ENCODE assay signal across 8 cellular contexts in genomic region chr6:122790740-122791679, GRCh38. TPM values are rescaled to one million over a fixed set of nuclear protein-coding genes. Genes with fewer than 3 reads are reported as not detected.
A peak's percentile ranks its signal among the peaks of the same experiment; 100 is the strongest.
DNase-seq lines count a peak whose midpoint lies in the region; ATAC-seq and TF ChIP-seq lines count a peak whose summit lies in the region.

No MANE protein-coding gene starts in this region.

- H3K4me3 ChIP-seq in SK-N-SH (ENCODE audit: low read depth in 2 of 2, low read length in 1 of 2) (no peak overlapping the region), adipocyte (ENCODE audit: low read length) (peak overlapping the region; percentile 97)

- H3K27ac ChIP-seq in SK-N-SH (ENCODE audit: low read depth in 2 of 2, low read length in 1 of 2) (no peak overlapping the region), substantia nigra (ENCODE audit: low read depth, low read length, poor library complexity, severe bottlenecking) (peak overlapping the region; percentile 87)

- H3K4me1 ChIP-seq in SK-N-SH (ENCODE audit: control insufficient read depth in 1 of 2, insufficient read depth in 2 of 2, low read depth in 1 of 2, low read length in 1 of 2), result peaks cover 0 to 9% of the 10 kb centered on the region in 2 experiments; a peak in 1 of 4 replicates
- peaks cover 43% of the 10 kb centered on the region for H3K4me1 ChIP-seq in adipocyte (ENCODE audit: control insufficient read depth, insufficient read depth, low read length)

- intact Hi-C loops in left colon (cut with DNase I, micrococcal nuclease), result no loop called here

- no peak for TF ChIP-seq EP300 in SK-N-SH (IDR thresholded peaks at IDR 0.05; ENCODE audit: borderline replicate concordance in 1 of 2, low read depth in 1 of 2, low read length in 1 of 2)

- WGBS in SK-N-SH (ENCODE audit: low lambda C conversion rate), result 71% methylated on average over 10 of the region's 10 CpGs

- H3K9me3 ChIP-seq in SK-N-SH (no peaks in the 10 kb centered on the region), adipocyte (ENCODE audit: control insufficient read depth, low read length) (no peaks in the 10 kb centered on the region)

- ATAC-seq in SK-N-SH treated with all-trans-retinoic acid at 6 μM for 48 hours (no peak), left colon (peak; percentile 47), GM18861 (IDR thresholded peaks at IDR 0.05; ENCODE audit: unreplicated experiment) (no peak), HG03469 (IDR thresholded peaks at IDR 0.05; ENCODE audit: unreplicated experiment) (no peak)

- no peaks in the 10 kb centered on the region for H3K79me2 ChIP-seq in SK-N-SH (ENCODE audit: insufficient read depth)

- no peak for TF ChIP-seq RAD21 in SK-N-SH (IDR thresholded peaks at IDR 0.05; ENCODE audit: low read length)

- H3F3A ChIP-seq in SK-N-SH (replicated peaks; ENCODE audit: insufficient read depth), result no peaks in the 10 kb centered on the region

- TF ChIP-seq CTCF in SK-N-SH (IDR thresholded peaks at IDR 0.05), result no peak

- POLR2A ChIA-PET in SK-N-SH (lab: Yijun Ruan, JAX), result no interaction called here

- DNase-seq in SK-N-SH, result no peak
- peak; percentile 20 for DNase-seq in adipocyte (ENCODE audit: low read depth)
- DNase-seq in left colon, result no peak
- no peak for DNase-seq in substantia nigra (lab: John Stamatoyannopoulos, UW)
- no peak for DNase-seq in AG08395 (ENCODE audit: low spot score)

- CTCF ChIA-PET in SK-N-SH (lab: Yijun Ruan, JAX), result interaction anchor here (1.2 to 2.5 kb wide), 2 partner anchors 48 to 64 kb away, joined by 3 to 12 read pairs; no protein-coding TSS in a partner anchor

- H4K20me1 ChIP-seq in SK-N-SH (ENCODE audit: insufficient read depth), result no peaks in the 10 kb centered on the region

- H3K9me2 ChIP-seq in SK-N-SH, result no peaks in the 10 kb centered on the region

- H3K27me3 ChIP-seq in SK-N-SH (ENCODE audit: insufficient read depth) (peaks cover 16% of the 10 kb centered on the region), adipocyte (replicated peaks; ENCODE audit: control insufficient read depth, insufficient read depth, low read length) (no peaks in the 10 kb centered on the region)

- H2AFZ ChIP-seq in SK-N-SH (ENCODE audit: low read depth), result no peak overlapping the region

- no peak overlapping the region for H3K9ac ChIP-seq in SK-N-SH
- H3K9ac ChIP-seq in adipocyte (ENCODE audit: low read length), result peak overlapping the region; percentile 97

- peak overlapping the region; percentile 87 for H3K4me2 ChIP-seq in SK-N-SH

- H3K36me3 ChIP-seq in SK-N-SH (replicated peaks in 1 of 2; ENCODE audit: control insufficient read depth in 1 of 2, insufficient read depth in 2 of 2, low read length in 1 of 2) (no peaks in the 10 kb centered on the region), adipocyte (ENCODE audit: control insufficient read depth, insufficient read depth, low read length, severe bottlenecking) (no peaks in the 10 kb centered on the region)

TF ChIP-seq in SK-N-SH, 30 proteins besides CTCF, POLR2A, EP300 and RAD21 (continues in another document):
- no peak for TF ChIP-seq SMC3 (IDR thresholded peaks at IDR 0.05; ENCODE audit: low read depth, low read length)
- TF ChIP-seq, protein P1, sequence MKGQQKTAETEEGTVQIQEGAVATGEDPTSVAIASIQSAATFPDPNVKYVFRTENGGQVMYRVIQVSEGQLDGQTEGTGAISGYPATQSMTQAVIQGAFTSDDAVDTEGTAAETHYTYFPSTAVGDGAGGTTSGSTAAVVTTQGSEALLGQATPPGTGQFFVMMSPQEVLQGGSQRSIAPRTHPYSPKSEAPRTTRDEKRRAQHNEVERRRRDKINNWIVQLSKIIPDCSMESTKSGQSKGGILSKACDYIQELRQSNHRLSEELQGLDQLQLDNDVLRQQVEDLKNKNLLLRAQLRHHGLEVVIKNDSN (IDR thresholded peaks at IDR 0.05; ENCODE audit: borderline replicate concordance, low read depth), result no peak
- no peak for TF ChIP-seq RCOR1 (IDR thresholded peaks at IDR 0.05; ENCODE audit: low read length)
- TF ChIP-seq, protein P2, sequence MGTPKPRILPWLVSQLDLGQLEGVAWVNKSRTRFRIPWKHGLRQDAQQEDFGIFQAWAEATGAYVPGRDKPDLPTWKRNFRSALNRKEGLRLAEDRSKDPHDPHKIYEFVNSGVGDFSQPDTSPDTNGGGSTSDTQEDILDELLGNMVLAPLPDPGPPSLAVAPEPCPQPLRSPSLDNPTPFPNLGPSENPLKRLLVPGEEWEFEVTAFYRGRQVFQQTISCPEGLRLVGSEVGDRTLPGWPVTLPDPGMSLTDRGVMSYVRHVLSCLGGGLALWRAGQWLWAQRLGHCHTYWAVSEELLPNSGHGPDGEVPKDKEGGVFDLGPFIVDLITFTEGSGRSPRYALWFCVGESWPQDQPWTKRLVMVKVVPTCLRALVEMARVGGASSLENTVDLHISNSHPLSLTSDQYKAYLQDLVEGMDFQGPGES (IDR thresholded peaks at IDR 0.05; ENCODE audit: low read depth, low read length), result no peak

TF ChIP-seq in SK-N-SH treated with all-trans-retinoic acid at 6 μM for 48 hours, 23 proteins besides CTCF, POLR2A, EP300 and RAD21:
- TF ChIP-seq ZNF70 (CRISPR knock-in tag; IDR thresholded peaks at IDR 0.05) (no peak), TOX (CRISPR knock-in tag; IDR thresholded peaks at IDR 0.05; ENCODE audit: borderline replicate concordance) (no peak), ESRRG (CRISPR knock-in tag; IDR thresholded peaks at IDR 0.05) (no peak), PATZ1 (CRISPR knock-in tag; IDR thresholded peaks at IDR 0.05; ENCODE audit: borderline replicate concordance) (no peak), ZFP30 (CRISPR knock-in tag; IDR thresholded peaks at IDR 0.05) (no peak), ZNF565 (CRISPR knock-in tag; conservative IDR thresholded peaks at IDR 0.05; ENCODE audit: low read depth) (no peak)
TF ChIP-seq in SK-N-SH treated with all-trans-retinoic acid at 6 μM for 48 hours: peak in this region for 0.

RNA-seq across cellular contexts. Expression of gene SMPDL3A, which starts 2.0 kb away (rescaled TPM):
- polyA plus RNA-seq in SK-N-SH (2012; rRNA removed), result 1.8 and 2.0 TPM in 2 replicates
- 1.7 and 2.4 TPM in 2 replicates for polyA plus RNA-seq in SK-N-SH (2012; cell fraction: cytosol; rRNA removed)
- 1.5 and 1.6 TPM in 2 replicates for polyA plus RNA-seq in SK-N-SH (2012; cell fraction: nucleus; rRNA removed)
- total RNA-seq in left colon, result 100 to 1,000 TPM; 129 to 186 TPM

RNA-seq across cellular contexts. Expression of gene FABP7, which starts 11.5 kb away (rescaled TPM):
- polyA plus RNA-seq in SK-N-SH (2012; rRNA removed), result not detected in 2 replicates
- polyA plus RNA-seq in SK-N-SH (2012; cell fraction: cytosol; rRNA removed), result not detected in 2 replicates
- not detected in 2 replicates for polyA plus RNA-seq in SK-N-SH (2012; cell fraction: nucleus; rRNA removed)
- not detected for total RNA-seq in left colon
